8 cellular contexts compared by ENCODE assay signal in genomic region chr14:23006544-23007419, GRCh38. TPM values are rescaled to one million over a fixed set of nuclear protein-coding genes. Genes with fewer than 3 reads are reported as not detected.
DNase-seq lines count a peak whose midpoint lies in the region; ATAC-seq and FAIRE-seq lines count a peak whose summit lies in the region.

No MANE protein-coding gene starts in this region.

- H3K27me3 ChIP-seq in iPS-18a (ENCODE audit: control insufficient read depth, insufficient read depth, low read length) (no peaks in the 10 kb centered on the region), skeletal muscle satellite cell (ENCODE audit: control insufficient read depth, insufficient read depth, low read length) (no peaks in the 10 kb centered on the region)

- H3K4me3 ChIP-seq in iPS-18a (ENCODE audit: low read length) (peak overlapping the region; percentile 93), skeletal muscle satellite cell (ENCODE audit: low read length) (peak overlapping the region; percentile 79)

- H3K36me3 ChIP-seq in iPS-18a (ENCODE audit: control insufficient read depth, low read depth, low read length): no peaks in the 10 kb centered on the region
- H3K36me3 ChIP-seq in skeletal muscle satellite cell (ENCODE audit: insufficient read depth, low read length): no peaks in the 10 kb centered on the region

- peak overlapping the region; percentile 93 for H3K4me2 ChIP-seq in skeletal muscle satellite cell (ENCODE audit: low read length)

- peak overlapping the region; percentile 95 for H3K27ac ChIP-seq in iPS-18a (ENCODE audit: low read length)

- DNase-seq in NCI-H2107 treated with DMSO at 0.1 percent for 48 hours (lab: John Stamatoyannopoulos, UW; ENCODE audit: unreplicated experiment): peak; percentile 100
- DNase-seq in UCSD-AML1 (lab: John Stamatoyannopoulos, UW; ENCODE audit: unreplicated experiment): peak; percentile 95
- DNase-seq in brain pericyte (ENCODE audit: low read depth, low spot score): peak; percentile 96

- H3K4me1 ChIP-seq in iPS-18a (ENCODE audit: control insufficient read depth, low read depth, low read length): peaks cover 17% of the 10 kb centered on the region
- H3K4me1 ChIP-seq in skeletal muscle satellite cell (ENCODE audit: control insufficient read depth, insufficient read depth, low read length): peaks cover 38% of the 10 kb centered on the region

- peak; percentile 96 for FAIRE-seq in A204.1 (lab: Jason Lieb, UNC)

- H3K9ac ChIP-seq in iPS-18a (ENCODE audit: low read length) (peak overlapping the region; percentile 73), skeletal muscle satellite cell (ENCODE audit: low read depth, low read length) (peak overlapping the region; percentile 89)

- ATAC-seq in GM18520 (IDR thresholded peaks at IDR 0.05; ENCODE audit: unreplicated experiment) (peak; percentile 94), HG03064 (IDR thresholded peaks at IDR 0.05; ENCODE audit: low read depth, unreplicated experiment) (peak; percentile 91)

- no peaks in the 10 kb centered on the region for H3K9me3 ChIP-seq in iPS-18a (ENCODE audit: control insufficient read depth, low read depth, low read length)
- no peaks in the 10 kb centered on the region for H3K9me3 ChIP-seq in skeletal muscle satellite cell (replicated peaks; ENCODE audit: low read length)

RNA-seq across cellular contexts. Expression of gene C14orf93, which starts 3.2 kb away (rescaled TPM):
- total RNA-seq in skeletal muscle satellite cell (2012; rRNA removed): 2.8 and 3.3 TPM in 2 replicates

RNA-seq across cellular contexts. Expression of gene AJUBA, which starts 24.4 kb away (rescaled TPM):
- 13.1 and 16.5 TPM in 2 replicates for total RNA-seq in skeletal muscle satellite cell (2012; rRNA removed)

RNA-seq across cellular contexts. Expression of gene PSMB5, which starts 27.9 kb away (rescaled TPM):
- total RNA-seq in skeletal muscle satellite cell (2012; rRNA removed): 194 and 215 TPM in 2 replicates

RNA-seq across cellular contexts. Expression of gene PSMB11, which starts 35.2 kb away (rescaled TPM):
- not detected in 2 replicates for total RNA-seq in skeletal muscle satellite cell (2012; rRNA removed)

RNA-seq across cellular contexts. Expression of gene HAUS4, which starts 49.9 kb away (rescaled TPM):
- 23.8 and 29.7 TPM in 2 replicates for total RNA-seq in skeletal muscle satellite cell (2012; rRNA removed)

Comparison
In these comparisons a context has a peak if more than half of its experiments do, and no peak if none do; other contexts are left out.
1. Peak in every context shown above with its lines: DNase-seq, ATAC-seq, H3K4me3 ChIP-seq and H3K27ac ChIP-seq.